19 cellular contexts compared by ENCODE assay signal in genomic region chr19:18446811-18447359, GRCh38. TPM values are rescaled to one million over a fixed set of nuclear protein-coding genes. Genes with fewer than 3 reads are reported as not detected.
DNase-seq lines count a peak whose midpoint lies in the region; ATAC-seq and TF ChIP-seq lines count a peak whose summit lies in the region.
"Had no signal": no experiment of that assay in that cellular context is flagged by ENCODE, and none has a peak within 500 bp of the region (broad histone marks: within the 10 kb centered on the region; RNA-seq: fewer than 3 reads in every experiment).

No MANE protein-coding gene starts in this region.

- peak overlapping the region; percentile 10 for H3K27ac Mint-ChIP-seq in osteocyte (ENCODE audit: unreplicated experiment)
- H3K27ac Mint-ChIP-seq: HFFc6 had no signal

- H3K4me3 ChIP-seq in breast epithelium = no peak overlapping the region
- no peak overlapping the region for H3K4me3 ChIP-seq in thyroid gland (replicated peaks in 1 of 3)
- H3K4me3 ChIP-seq in upper lobe of right lung = no peak overlapping the region
- H3K4me3 ChIP-seq: Peyer's patch had no signal

- no peaks in the 10 kb centered on the region for H3K27me3 Mint-ChIP-seq in osteocyte (ENCODE audit: unreplicated experiment)

- TF ChIP-seq CTCF in breast epithelium (IDR thresholded peaks at IDR 0.05) = no peak
- TF ChIP-seq CTCF in osteocyte (IDR thresholded peaks at IDR 0.05) = no peak
- TF ChIP-seq CTCF in thyroid gland (IDR thresholded peaks at IDR 0.05) = no peak
- no peak for TF ChIP-seq CTCF in upper lobe of right lung (IDR thresholded peaks at IDR 0.05)

- no peaks in the 10 kb centered on the region for H3K27me3 ChIP-seq in breast epithelium
- H3K27me3 ChIP-seq in thyroid gland = no peaks in the 10 kb centered on the region
- H3K27me3 ChIP-seq in upper lobe of right lung = no peaks in the 10 kb centered on the region
- H3K27me3 ChIP-seq: Peyer's patch had no signal

- in situ Hi-C loops in T47D (cut with HindIII; ENCODE audit: low pct_unique_long_range_greater_than_20kb, low sequenced_read_pairs) = no loop called here

- no peak overlapping the region for H3K27ac ChIP-seq in breast epithelium
- H3K27ac ChIP-seq in thyroid gland = no peak overlapping the region
- no peak overlapping the region for H3K27ac ChIP-seq in upper lobe of right lung
- H3K27ac ChIP-seq: Peyer's patch had no signal

- H3K36me3 ChIP-seq in breast epithelium (no peaks in the 10 kb centered on the region), thyroid gland (peaks cover 46 to 59% of the 10 kb centered on the region in 2 donors), upper lobe of right lung (peaks cover 87% of the 10 kb centered on the region)

- H3K4me1 ChIP-seq in breast epithelium (no peaks in the 10 kb centered on the region), thyroid gland (peaks cover 0 to 3% of the 10 kb centered on the region in 2 donors), upper lobe of right lung (peaks cover 4% of the 10 kb centered on the region)

- DNase-seq in T47D (ENCODE audit: low read depth in 1 of 2, low spot score in 1 of 2) = peak; percentile 71 to 93
- DNase-seq in breast epithelium (ENCODE audit: low spot score in 2 of 2) = no peak
- DNase-seq in NCI-H146 treated with DMSO at 0.1 percent for 48 hours (lab: John Stamatoyannopoulos, UW; ENCODE audit: unreplicated experiment) = peak; percentile 42
- peak; percentile 73 for DNase-seq in islet precursor cell
- DNase-seq in osteocyte (ENCODE audit: extremely low spot score, unreplicated experiment) = no peak
- no peak for DNase-seq in thyroid gland
- DNase-seq in upper lobe of right lung = no peak
- no peak for DNase-seq in anterior cingulate cortex (lab: John Stamatoyannopoulos, UW)
- DNase-seq: COR-L47, DMS153, HFFc6, NCI-H2029 treated with DMSO at 0.1 percent for 48 hours, NCI-H2171 treated with DMSO at 0.1 percent for 48 hours, NCI-H82, Peyer's patch, SHP77 had no signal

- no peak for ATAC-seq in upper lobe of right lung

- H3K4me1 Mint-ChIP-seq in osteocyte (ENCODE audit: unreplicated experiment) = peaks cover 4% of the 10 kb centered on the region

- 90 to 93% methylated on average over 10 to 11 of the region's 12 CpGs for WGBS in thyroid gland, 2 donors

- no peaks in the 10 kb centered on the region for H3K9me3 Mint-ChIP-seq in osteocyte (ENCODE audit: unreplicated experiment)

- TF ChIP-seq POLR2A in breast epithelium (IDR thresholded peaks at IDR 0.05) = no peak
- no peak for TF ChIP-seq POLR2A in thyroid gland (IDR thresholded peaks at IDR 0.05)

- peaks cover 28% of the 10 kb centered on the region for H3K36me3 Mint-ChIP-seq in osteocyte (ENCODE audit: unreplicated experiment)

- no peak overlapping the region for H3K4me3 Mint-ChIP-seq in osteocyte (ENCODE audit: unreplicated experiment)
- H3K4me3 Mint-ChIP-seq: CD14-positive monocyte, HFFc6 had no signal

- intact Hi-C loops in breast epithelium (cut with DNase I; ENCODE audit: low total_unique reads) = no loop called here
- intact Hi-C loops in thyroid gland (cut with DNase I) = loop anchor here (10.0 kb wide), 2 partner anchors 138 to 228 kb away; partner anchors contain the start of gene REX1BD
- intact Hi-C loops in upper lobe of right lung (cut with DNase I) = no loop called here

- H3K9me3 ChIP-seq in breast epithelium (no peaks in the 10 kb centered on the region), thyroid gland (no peaks in the 10 kb centered on the region), upper lobe of right lung (no peaks in the 10 kb centered on the region)
- H3K9me3 ChIP-seq: Peyer's patch had no signal

RNA-seq across cellular contexts. Expression of gene ISYNA1, which starts 9.0 kb away (rescaled TPM):
- 10 to 100 TPM in 2 of 3 donors, 1 to 10 TPM in 1; 7.4 to 42.9 (median 40.2) TPM for total RNA-seq in breast epithelium
- 159 and 178 TPM in 2 replicates for total RNA-seq in osteocyte
- 10 to 100 TPM; 12.7 to 24.2 (median 22.9) TPM for total RNA-seq in thyroid gland
- total RNA-seq in upper lobe of right lung = 34.6 TPM

RNA-seq across cellular contexts. Expression of gene SSBP4, which starts 27.7 kb away (rescaled TPM):
- 10 to 100 TPM; 29.4 to 71.8 (median 46.7) TPM for total RNA-seq in breast epithelium
- 82.9 and 102 TPM in 2 replicates for total RNA-seq in osteocyte
- total RNA-seq in thyroid gland = 10 to 100 TPM; 40.5 to 75.6 (median 56.1) TPM
- total RNA-seq in upper lobe of right lung = 57.3 TPM

RNA-seq across cellular contexts. Expression of gene LRRC25, which starts 49.5 kb away (rescaled TPM):
- total RNA-seq in breast epithelium = 10 to 100 TPM in 1 of 3 donors, 1 to 10 TPM in 2; 3.9 to 27.2 (median 7.2) TPM
- total RNA-seq in osteocyte = 0.16 TPM in 1 of 2 replicates, not detected in the other
- 1 to 10 TPM; 1.1 to 7.1 (median 2.2) TPM for total RNA-seq in thyroid gland
- total RNA-seq in upper lobe of right lung = 22.7 TPM
- total RNA-seq: A673, HFFc6, NCI-H460 had no signal

Comparison
In these comparisons a context has a peak if more than half of its experiments do, and no peak if none do; other contexts are left out.
1. DNase-seq: peak in T47D (2 of 2), NCI-H146 treated with DMSO at 0.1 percent for 48 hours (single experiment) and islet precursor cell (single experiment); none in breast epithelium (0 of 2), osteocyte (single experiment), thyroid gland (0 of 2), upper lobe of right lung (single experiment) and anterior cingulate cortex (0 of 58).